ENCODE assay signal across 19 cellular contexts in genomic region chr4:130542953-130543352, GRCh38.
A peak's percentile ranks its signal among the peaks of the same experiment; 100 is the strongest.
DNase-seq lines count a peak whose midpoint lies in the region; TF ChIP-seq lines count a peak whose summit lies in the region.
"Had no signal": no experiment of that assay in that cellular context is flagged by ENCODE, and none has a peak within 500 bp of the region (broad histone marks: within the 10 kb centered on the region; RNA-seq: fewer than 3 reads in every experiment).

No MANE protein-coding gene starts in this region.

- H3K4me3 ChIP-seq in WI38 (ENCODE audit: low read depth, low read length), result peak overlapping the region; percentile 12
- H3K4me3 ChIP-seq in Peyer's patch, result no peak overlapping the region
- H3K4me3 ChIP-seq: PC-9 had no signal

- no peak overlapping the region for H3K27ac ChIP-seq in Peyer's patch
- H3K27ac ChIP-seq: PC-9 had no signal

- peak; percentile 55 for DNase-seq in A172 (ENCODE audit: low spot score)
- DNase-seq in Daoy (ENCODE audit: low read depth), result peak; percentile 5
- DNase-seq in NCI-H2227 treated with DMSO at 0.1 percent for 48 hours (lab: John Stamatoyannopoulos, UW), result peak; percentile 17
- no peak for DNase-seq in activated naive CD4-positive, alpha-beta T cell treated with anti-CD3 and anti-CD28 coated beads, Interleukin-2, amount 50 U/mL, for 16 hours
- DNase-seq in Peyer's patch, result no peak
- DNase-seq in G401 (ENCODE audit: low spot score), result no peak
- DNase-seq: CD4-positive, CD25-positive, alpha-beta regulatory T cell; DMS79 treated with DMSO at 0.1 percent for 48 hours; GOT3; Karpas-422; NCI-H1417; NCI-H187 treated with DMSO at 0.1 percent for 48 hours; NCI-H226; NCI-H510A treated with DMSO at 0.1 percent for 48 hours; NCI-H82; PC-9; SIG-M5; T-helper 1 cell had no signal

- H3K9me3 ChIP-seq in Peyer's patch, result no peaks in the 10 kb centered on the region

- TF ChIP-seq CTCF in WI38 (IDR thresholded peaks at IDR 0.05; ENCODE audit: low read depth, low read length) (no peak), Peyer's patch (IDR thresholded peaks at IDR 0.05) (no peak)

- TF ChIP-seq POLR2A in Peyer's patch (IDR thresholded peaks at IDR 0.05), result no peak

- no peaks in the 10 kb centered on the region for H3K27me3 ChIP-seq in Peyer's patch

- in situ Hi-C loops in G401 (cut with HindIII; ENCODE audit: low sequenced_read_pairs), result no loop called here

- no peaks in the 10 kb centered on the region for H3K4me1 ChIP-seq in Peyer's patch

- no peaks in the 10 kb centered on the region for H3K36me3 ChIP-seq in Peyer's patch

Comparison
In these comparisons a context has a peak if more than half of its experiments do, and no peak if none do; other contexts are left out.
1. DNase-seq: peak in A172 (single experiment), Daoy (single experiment) and NCI-H2227 treated with DMSO at 0.1 percent for 48 hours (single experiment); none in activated naive CD4-positive, alpha-beta T cell treated with anti-CD3 and anti-CD28 coated beads, Interleukin-2, amount 50 U/mL, for 16 hours (single experiment), Peyer's patch (0 of 3) and G401 (single experiment).